In the genomic region with DNA sequence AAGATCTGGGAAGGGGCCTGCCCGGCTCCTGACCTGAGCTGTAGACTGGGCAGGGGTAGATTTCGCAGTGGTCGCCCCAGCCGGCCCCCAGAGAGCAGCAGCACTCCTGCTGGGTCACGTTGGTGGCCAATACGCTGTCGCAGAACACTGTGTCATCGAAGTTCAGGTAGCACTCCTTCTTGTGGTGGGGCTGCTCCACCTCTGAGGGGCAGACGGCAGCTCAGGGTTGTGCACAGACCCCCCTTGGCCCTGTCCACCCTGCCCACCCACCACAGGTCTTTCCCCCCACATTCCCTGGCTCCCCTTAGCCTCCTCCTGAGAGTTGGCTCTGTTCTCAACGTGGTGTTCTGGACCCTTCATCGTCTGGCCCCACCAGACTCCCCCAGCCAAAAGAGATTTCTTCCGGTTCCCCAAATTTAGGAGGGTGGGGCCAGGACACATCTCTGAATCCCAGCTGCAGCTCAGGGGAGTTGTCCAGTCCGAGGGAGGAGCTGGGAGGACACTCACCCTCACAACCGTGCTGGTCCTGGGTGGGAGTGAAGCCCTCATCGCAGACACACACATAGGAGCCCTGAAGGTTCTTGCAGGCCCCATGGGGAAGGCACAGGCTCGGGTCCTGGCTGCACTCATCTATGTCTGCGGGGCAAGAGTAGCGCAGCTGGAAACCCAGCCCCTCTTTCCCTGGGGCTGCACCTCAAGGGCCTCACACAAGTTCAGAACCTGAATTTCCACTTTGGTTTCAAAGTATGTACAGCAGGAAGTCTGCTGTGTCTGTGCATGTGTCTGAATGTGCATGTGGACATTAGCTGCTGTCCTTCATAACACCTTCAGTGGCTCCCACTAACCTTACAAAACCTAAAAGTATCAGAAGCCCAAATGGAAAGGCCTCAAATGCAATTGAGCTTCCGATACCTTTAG, we compare ENCODE assay signal across 1 cellular context.
TF ChIP-seq lines count a peak whose summit lies in the region.

No MANE protein-coding gene starts in this region.

TF ChIP-seq in K562, 482 proteins besides CTCF, POLR2A, EP300 and RAD21:
- TF ChIP-seq CAMTA2 (CRISPR knock-in tag; conservative IDR thresholded peaks at IDR 0.05) (no peak), ZNF217 (CRISPR knock-in tag; IDR thresholded peaks at IDR 0.05) (no peak), YY1 (IDR thresholded peaks at IDR 0.05; ENCODE audit: borderline replicate concordance in 1 of 3, control insufficient read depth in 1 of 3, extremely low read depth in 1 of 3, insufficient read depth in 3 of 3, insufficient read length in 1 of 3, insufficient replicate concordance in 2 of 3, low read depth in 1 of 3, low read length in 2 of 3) (no peak), STAT5B (CRISPR knock-in tag; IDR thresholded peaks at IDR 0.05) (no peak), MYC (IDR thresholded peaks at IDR 0.05; ENCODE audit: low read depth, low read length) (no peak), MYC (CRISPR knock-in tag; IDR thresholded peaks at IDR 0.05; ENCODE audit: borderline replicate concordance, low read depth) (peak; percentile 16; the same call in 1 of the 2 replicates), TAF15 (IDR thresholded peaks at IDR 0.05; ENCODE audit: low read depth, low read length) (no peak), EZH2 (IDR thresholded peaks at IDR 0.05; ENCODE audit: borderline replicate concordance, low read depth, low read length) (no peak), NONO (IDR thresholded peaks at IDR 0.05; ENCODE audit: low read depth in 2 of 2, low read length in 1 of 2) (peak in 1 of 2 experiments; percentile 53; a peak in 1 of 4 replicates), CBFB (CRISPR knock-in tag; IDR thresholded peaks at IDR 0.05) (peak; percentile 31; the same call in 1 of the 2 replicates), TGIF2 (CRISPR knock-in tag; IDR thresholded peaks at IDR 0.05) (no peak), ZFX (CRISPR knock-in tag; IDR thresholded peaks at IDR 0.05) (peak; percentile 45), ZBTB17 (CRISPR knock-in tag; IDR thresholded peaks at IDR 0.05) (0 out of 2 replicates have a peak, but pooled peaks have one; percentile 2), ASH1L (IDR thresholded peaks at IDR 0.05; ENCODE audit: borderline replicate concordance, low read depth, partially characterized antibody) (no peak), TOE1 (IDR thresholded peaks at IDR 0.05; ENCODE audit: borderline replicate concordance) (0 out of 2 replicates have a peak, but pooled peaks have one; percentile 1), TOE1 (CRISPR knock-in tag; IDR thresholded peaks at IDR 0.05; ENCODE audit: borderline replicate concordance, low read depth) (no peak), ZBTB9 (CRISPR knock-in tag; IDR thresholded peaks at IDR 0.05) (no peak)
- TF ChIP-seq, protein P1, sequence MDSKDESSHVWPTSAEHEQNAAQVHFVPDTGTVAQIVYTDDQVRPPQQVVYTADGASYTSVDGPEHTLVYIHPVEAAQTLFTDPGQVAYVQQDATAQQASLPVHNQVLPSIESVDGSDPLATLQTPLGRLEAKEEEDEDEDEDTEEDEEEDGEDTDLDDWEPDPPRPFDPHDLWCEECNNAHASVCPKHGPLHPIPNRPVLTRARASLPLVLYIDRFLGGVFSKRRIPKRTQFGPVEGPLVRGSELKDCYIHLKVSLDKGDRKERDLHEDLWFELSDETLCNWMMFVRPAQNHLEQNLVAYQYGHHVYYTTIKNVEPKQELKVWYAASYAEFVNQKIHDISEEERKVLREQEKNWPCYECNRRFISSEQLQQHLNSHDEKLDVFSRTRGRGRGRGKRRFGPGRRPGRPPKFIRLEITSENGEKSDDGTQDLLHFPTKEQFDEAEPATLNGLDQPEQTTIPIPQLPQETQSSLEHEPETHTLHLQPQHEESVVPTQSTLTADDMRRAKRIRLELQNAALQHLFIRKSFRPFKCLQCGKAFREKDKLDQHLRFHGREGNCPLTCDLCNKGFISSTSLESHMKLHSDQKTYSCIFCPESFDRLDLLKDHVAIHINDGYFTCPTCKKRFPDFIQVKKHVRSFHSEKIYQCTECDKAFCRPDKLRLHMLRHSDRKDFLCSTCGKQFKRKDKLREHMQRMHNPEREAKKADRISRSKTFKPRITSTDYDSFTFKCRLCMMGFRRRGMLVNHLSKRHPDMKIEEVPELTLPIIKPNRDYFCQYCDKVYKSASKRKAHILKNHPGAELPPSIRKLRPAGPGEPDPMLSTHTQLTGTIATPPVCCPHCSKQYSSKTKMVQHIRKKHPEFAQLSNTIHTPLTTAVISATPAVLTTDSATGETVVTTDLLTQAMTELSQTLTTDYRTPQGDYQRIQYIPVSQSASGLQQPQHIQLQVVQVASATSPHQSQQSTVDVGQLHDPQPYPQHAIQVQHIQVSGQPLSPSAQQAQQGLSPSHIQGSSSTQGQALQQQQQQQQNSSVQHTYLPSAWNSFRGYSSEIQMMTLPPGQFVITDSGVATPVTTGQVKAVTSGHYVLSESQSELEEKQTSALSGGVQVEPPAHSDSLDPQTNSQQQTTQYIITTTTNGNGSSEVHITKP (IDR thresholded peaks at IDR 0.05; ENCODE audit: partially characterized antibody), result peak; percentile 96
